Comparison of ENCODE assay signal across 1 cellular context in the genomic region with DNA sequence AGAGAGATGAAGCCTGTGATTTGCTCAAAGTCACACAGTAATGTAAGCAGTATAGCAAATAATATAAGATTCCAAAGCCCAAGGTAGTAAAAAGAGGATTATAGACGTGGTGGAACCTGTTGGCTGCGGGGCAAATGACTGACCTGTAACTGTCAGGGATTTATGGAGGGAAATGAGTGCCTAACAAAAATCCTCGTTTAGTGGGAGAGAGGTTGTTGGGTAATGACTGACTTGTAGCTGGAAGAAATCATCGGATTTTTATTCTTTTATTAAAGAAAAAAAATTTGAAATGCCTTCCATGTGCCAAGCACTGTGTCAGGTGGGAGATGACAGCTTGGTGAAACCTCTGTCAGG.
TF ChIP-seq lines count a peak whose summit lies in the region.

No MANE protein-coding gene starts in this region.

TF ChIP-seq in IMR-90, 13 proteins besides CTCF, POLR2A, EP300 and RAD21 (continued from another document):
- TF ChIP-seq MAZ (IDR thresholded peaks at IDR 0.05; ENCODE audit: borderline replicate concordance, low read depth, low read length) (no peak), ELK1 (IDR thresholded peaks at IDR 0.05; ENCODE audit: borderline replicate concordance, low read depth, low read length) (no peak), RCOR1 (IDR thresholded peaks at IDR 0.05; ENCODE audit: insufficient replicate concordance, low read length) (no peak), NFE2L2 (IDR thresholded peaks at IDR 0.05; ENCODE audit: low read depth, low read length) (no peak), RFX5 (IDR thresholded peaks at IDR 0.05; ENCODE audit: low read depth, low read length) (no peak), MXI1 (IDR thresholded peaks at IDR 0.05; ENCODE audit: borderline replicate concordance, low read depth, low read length) (no peak), FOS (IDR thresholded peaks at IDR 0.05; ENCODE audit: low read depth, low read length) (no peak), MAFK (IDR thresholded peaks at IDR 0.05; ENCODE audit: low read depth, low read length) (no peak), BHLHE40 (IDR thresholded peaks at IDR 0.05; ENCODE audit: low read depth, low read length) (no peak), CHD1 (IDR thresholded peaks at IDR 0.05; ENCODE audit: low read depth, low read length) (no peak)
- TF ChIP-seq, protein P1, sequence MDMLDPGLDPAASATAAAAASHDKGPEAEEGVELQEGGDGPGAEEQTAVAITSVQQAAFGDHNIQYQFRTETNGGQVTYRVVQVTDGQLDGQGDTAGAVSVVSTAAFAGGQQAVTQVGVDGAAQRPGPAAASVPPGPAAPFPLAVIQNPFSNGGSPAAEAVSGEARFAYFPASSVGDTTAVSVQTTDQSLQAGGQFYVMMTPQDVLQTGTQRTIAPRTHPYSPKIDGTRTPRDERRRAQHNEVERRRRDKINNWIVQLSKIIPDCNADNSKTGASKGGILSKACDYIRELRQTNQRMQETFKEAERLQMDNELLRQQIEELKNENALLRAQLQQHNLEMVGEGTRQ (IDR thresholded peaks at IDR 0.05; ENCODE audit: low read depth, low read length) = no peak
